In genomic region chr5:32432633-32433032, GRCh38 we compare ENCODE assay signal across 10 cellular contexts.
"Had no signal": no experiment of that assay in that cellular context is flagged by ENCODE, and none has a peak within 500 bp of the region (broad histone marks: within the 10 kb centered on the region; RNA-seq: fewer than 3 reads in every experiment).

No MANE protein-coding gene starts in this region.

- DNase-seq: GM23248, GOT3, H7, HFFc6, IMR-90, KG1 had no signal

- H3K9me3 Mint-ChIP-seq: HFFc6 had no signal

- ATAC-seq: HCT116 had no signal

- H3K9ac ChIP-seq: GM23248 had no signal

- H3K4me3 ChIP-seq: GM23248, HAP-1, K562 had no signal

- FAIRE-seq: HTR-8/SVneo, K562 had no signal

- H3K9me3 ChIP-seq: HAP-1 had no signal

- H3K27ac Mint-ChIP-seq: HFFc6 had no signal

- H2AFZ ChIP-seq: GM23248 had no signal

- H3K4me3 Mint-ChIP-seq: HFFc6 had no signal

- H3K27ac ChIP-seq: GM23248 had no signal
